1 cellular context compared by ENCODE assay signal in genomic region chr1:15900662-15901279, GRCh38.
TF ChIP-seq lines count a peak whose summit lies in the region.

No MANE protein-coding gene starts in this region.

TF ChIP-seq in GM23338, 12 proteins besides CTCF, POLR2A, EP300 and RAD21 (continued from another document):
- no peak for TF ChIP-seq ZNF462 (CRISPR knock-in tag; IDR thresholded peaks at IDR 0.05)
- no peak for TF ChIP-seq EZH2phosphoT487 (IDR thresholded peaks at IDR 0.05; ENCODE audit: unreplicated experiment)
- no peak for TF ChIP-seq EZH2 (IDR thresholded peaks at IDR 0.05; ENCODE audit: low read depth, unreplicated experiment)
- TF ChIP-seq STAT1 (IDR thresholded peaks at IDR 0.05; ENCODE audit: unreplicated experiment), result no peak
